In the genomic region with DNA sequence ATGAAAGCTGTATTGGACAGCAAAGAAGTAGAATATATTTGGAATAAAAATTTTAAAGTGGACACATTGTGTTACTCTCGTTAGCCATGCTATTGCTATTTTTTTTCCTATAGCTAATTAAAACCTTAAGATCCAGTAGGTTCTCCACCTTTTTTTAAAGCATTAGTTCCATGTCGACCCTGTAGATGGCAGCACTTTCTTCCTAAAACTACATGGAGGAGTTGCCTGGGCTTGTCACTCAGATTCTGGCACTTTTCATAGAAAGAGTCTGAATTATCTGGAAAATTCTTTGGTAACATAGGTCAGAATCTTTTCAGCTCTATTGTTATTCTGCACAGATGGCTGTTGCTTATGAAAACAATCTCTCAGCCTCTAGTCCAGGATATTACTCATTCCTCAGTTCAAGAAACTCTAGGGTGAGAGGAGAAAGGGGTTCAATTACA, we compare ENCODE assay signal across 8 cellular contexts. TPM values are rescaled to one million over a fixed set of nuclear protein-coding genes. Genes with fewer than 3 reads are reported as not detected.
DNase-seq lines count a peak whose midpoint lies in the region; ATAC-seq and TF ChIP-seq lines count a peak whose summit lies in the region.
"Had no signal": no experiment of that assay in that cellular context is flagged by ENCODE, and none has a peak within 500 bp of the region (broad histone marks: within the 10 kb centered on the region; RNA-seq: fewer than 3 reads in every experiment).

No MANE protein-coding gene starts in this region.

- no peaks in the 10 kb centered on the region for H3K9me3 ChIP-seq in PC-9 (ENCODE audit: insufficient read depth, low read depth)

- H3K27ac ChIP-seq in PC-9: no peak overlapping the region

- H3K4me2 ChIP-seq in PC-9: no peak overlapping the region

- H3K27me3 ChIP-seq in PC-9 (ENCODE audit: insufficient read depth, low read depth): no peaks in the 10 kb centered on the region

- intact Hi-C loops in PC-9 (cut with micrococcal nuclease; ENCODE audit: unreplicated experiment): loop anchor here (1.0 to 10.0 kb wide), 5 partner anchors 42 to 589 kb away; a partner anchor contains a TSS

- H3K4me1 Mint-ChIP-seq in brain: peaks cover 19% of the 10 kb centered on the region

- H3K9me2 ChIP-seq in PC-9 (ENCODE audit: insufficient read depth): no peaks in the 10 kb centered on the region

- H3K4me1 ChIP-seq in PC-9 (replicated peaks; ENCODE audit: insufficient read depth): peaks cover 26% of the 10 kb centered on the region

- TF ChIP-seq CTCF in PC-9 (conservative IDR thresholded peaks at IDR 0.05): peak; percentile 85
- peak; percentile 69 to 82 for TF ChIP-seq CTCF in brain (conservative IDR thresholded peaks at IDR 0.05)

- no peaks in the 10 kb centered on the region for H3K79me2 ChIP-seq in PC-9 (ENCODE audit: low read depth)

- DNase-seq in GM04503 (ENCODE audit: low read depth) (peak; percentile 57), HuH-7.5 (ENCODE audit: low spot score) (peak; percentile 46), PC-9 (peak; percentile 45 to 79), iPS-NIHi7 (ENCODE audit: extremely low spot score) (peak; percentile 59)
- DNase-seq in stimulated activated CD4-positive, alpha-beta T cell treated with anti-CD3 and anti-CD28 coated beads, Interleukin-2, amount 100 ng/mL, for 24 hours: peak; percentile 26 to 49

- no peaks in the 10 kb centered on the region for H3K9me3 Mint-ChIP-seq in brain
- H3K9me3 Mint-ChIP-seq: dendritic cell treated with granulocyte-macrophage colony-stimulating factor and Interleukin-4, amounts not matched to agents 40 ng/mL and 50 ng/mL, for 4 days had no signal

- peaks cover 5% of the 10 kb centered on the region for H3F3A ChIP-seq in PC-9 (ENCODE audit: insufficient read depth, low read depth)

- ATAC-seq in GM21619 (IDR thresholded peaks at IDR 0.05; ENCODE audit: unreplicated experiment): peak; percentile 79

- CTCF ChIA-PET in PC-9 (lab: Charles Lee): interaction anchor here (0.6 to 1.9 kb wide), 3 partner anchors 118 to 359 kb away, joined by 4 to 9 read pairs (median 5); no protein-coding TSS in a partner anchor

- H3K4me3 Mint-ChIP-seq in brain: no peak overlapping the region
- H3K4me3 Mint-ChIP-seq: dendritic cell treated with granulocyte-macrophage colony-stimulating factor and Interleukin-4, amounts not matched to agents 40 ng/mL and 50 ng/mL, for 4 days had no signal

- no peak overlapping the region for H3K4me3 ChIP-seq in PC-9

- peak overlapping the region in 2 of 5 experiments; percentile 34 to 76 for H3K27ac Mint-ChIP-seq in brain
- H3K27ac Mint-ChIP-seq: dendritic cell treated with granulocyte-macrophage colony-stimulating factor and Interleukin-4, amounts not matched to agents 40 ng/mL and 50 ng/mL, for 4 days had no signal

- no peak overlapping the region for H2AFZ ChIP-seq in PC-9

- no peaks in the 10 kb centered on the region for H4K20me1 ChIP-seq in PC-9 (ENCODE audit: insufficient read depth)

- peaks cover 4% of the 10 kb centered on the region for H3K27me3 Mint-ChIP-seq in brain

- no peaks in the 10 kb centered on the region for H3K36me3 Mint-ChIP-seq in brain

- no TSS peak for BruUV-seq in PC-9 (replicated peaks; lab: Mats Ljungman, UMichigan)

- POLR2A ChIA-PET in PC-9 (lab: Charles Lee; ENCODE audit: unreplicated experiment): no interaction called here

- H3K36me3 ChIP-seq in PC-9 (ENCODE audit: low read depth): no peaks in the 10 kb centered on the region

RNA-seq across cellular contexts. Expression of a gene that starts 42.0 kb away (rescaled TPM):
- 1.5 TPM in 2 replicates for total RNA-seq in PC-9 (2021)
- 0.20 TPM for polyA plus RNA-seq in brain (ENCODE audit: insufficient read depth, low read depth, low replicate concordance)
